ENCODE assay signal across 14 cellular contexts in genomic region chr11:11845551-11845950, GRCh38. TPM values are rescaled to one million over a fixed set of nuclear protein-coding genes. Genes with fewer than 3 reads are reported as not detected.
DNase-seq lines count a peak whose midpoint lies in the region; ATAC-seq and TF ChIP-seq lines count a peak whose summit lies in the region.
"Had no signal": no experiment of that assay in that cellular context is flagged by ENCODE, and none has a peak within 500 bp of the region (broad histone marks: within the 10 kb centered on the region; RNA-seq: fewer than 3 reads in every experiment).

No MANE protein-coding gene starts in this region.

- intact Hi-C loops in psoas muscle (cut with DNase I) = loop anchor here in 1 of 2 donors (10.0 kb wide), 1 partner anchor 49 kb away; no protein-coding TSS in a partner anchor

- peak overlapping the region; percentile 70; the same call in 1 of the 2 replicates for H3K4me2 ChIP-seq in DND-41 (ENCODE audit: insufficient read depth, low read length)

- H3K9me3 ChIP-seq in DND-41 (ENCODE audit: insufficient read depth, low read length, severe bottlenecking) = no peaks in the 10 kb centered on the region
- H3K9me3 ChIP-seq in psoas muscle = no peaks in the 10 kb centered on the region

- WGBS in psoas muscle, 3 donors = 11 to 15% (median 14%) methylated on average over 1 of the region's 1 CpG

- H3K36me3 ChIP-seq in DND-41 (ENCODE audit: insufficient read depth, low read length) = no peaks in the 10 kb centered on the region
- no peaks in the 10 kb centered on the region for H3K36me3 ChIP-seq in psoas muscle (ENCODE audit: insufficient read depth in 1 of 2, low read depth in 1 of 2)

- H3K9ac ChIP-seq in DND-41 (ENCODE audit: low read depth, low read length) = no peak overlapping the region

- DNase-seq in DND-41 (no peak), NB4 (ENCODE audit: low read depth) (no peak), epithelial cell of prostate (ENCODE audit: low read depth, low spot score) (no peak), psoas muscle (no peak), H4 (ENCODE audit: low spot score) (no peak)
- DNase-seq: activated CD4-positive, CD25-positive, alpha-beta regulatory T cell; activated gamma-delta T cell; dermis blood vessel endothelial cell; naive B cell; NCI-H2107; stimulated activated naive CD4-positive, alpha-beta T cell treated with Interleukin-2 at 50 U/mL for 16 hours had no signal

- peaks cover 87% of the 10 kb centered on the region for H3K79me2 ChIP-seq in DND-41 (ENCODE audit: insufficient read depth, low read length)

- TF ChIP-seq POLR2A in NB4 (IDR thresholded peaks at IDR 0.05; ENCODE audit: extremely low read depth, insufficient read length) = no peak

- ATAC-seq in DND-41 (ENCODE audit: insufficient read depth, low read depth) = no peak
- no peak for ATAC-seq in psoas muscle
- ATAC-seq in GM18868 (IDR thresholded peaks at IDR 0.05; ENCODE audit: unreplicated experiment) = no peak
- ATAC-seq in HG02852 (IDR thresholded peaks at IDR 0.05; ENCODE audit: unreplicated experiment) = no peak
- ATAC-seq in GM19452 (IDR thresholded peaks at IDR 0.05; ENCODE audit: unreplicated experiment) = no peak

- no peaks in the 10 kb centered on the region for H3K27me3 ChIP-seq in DND-41 (ENCODE audit: insufficient read depth, low read length, poor library complexity)
- H3K27me3 ChIP-seq in psoas muscle (ENCODE audit: insufficient read depth in 3 of 3, low read length in 2 of 3) = no peaks in the 10 kb centered on the region

- H4K20me1 ChIP-seq in DND-41 (ENCODE audit: insufficient read depth, low read length) = peaks cover 61% of the 10 kb centered on the region

- H3K4me1 ChIP-seq in DND-41 (ENCODE audit: insufficient read depth, low read length) (peaks cover 44% of the 10 kb centered on the region), psoas muscle (peaks cover 68% of the 10 kb centered on the region)

- H3K4me3 ChIP-seq in DND-41 (ENCODE audit: low read depth in 1 of 2, low read length in 2 of 2) = no peak overlapping the region
- peak overlapping the region; percentile 26 for H3K4me3 ChIP-seq in NB4 (ENCODE audit: low read depth, low read length)
- peak overlapping the region; percentile 89 for H3K4me3 ChIP-seq in psoas muscle

- TF ChIP-seq CTCF in DND-41 (IDR thresholded peaks at IDR 0.05; ENCODE audit: borderline replicate concordance, extremely low read depth, low read length, poor library complexity, severe bottlenecking) (no peak), NB4 (IDR thresholded peaks at IDR 0.05; ENCODE audit: low read depth, low read length) (no peak), psoas muscle (IDR thresholded peaks at IDR 0.05) (no peak)

- H3K27ac ChIP-seq in DND-41 (ENCODE audit: low read length) = no peak overlapping the region
- H3K27ac ChIP-seq in epithelial cell of prostate = peak overlapping the region; percentile 88
- H3K27ac ChIP-seq in psoas muscle = peak overlapping the region; percentile 99

- no peak overlapping the region for H2AFZ ChIP-seq in DND-41 (ENCODE audit: low read depth, low read length)

RNA-seq across cellular contexts. Expression of gene USP47, which starts 3.8 kb away (rescaled TPM):
- total RNA-seq in psoas muscle = 100 to 1,000 TPM in 2 of 4 donors, 10 to 100 TPM in 2; 73.1 to 108 (median 90.6) TPM
- polyA plus RNA-seq in psoas muscle = 100 to 1,000 TPM in 1 of 3 donors, 10 to 100 TPM in 2; 31.3 to 132 (median 57.3) TPM
- total RNA-seq in H4 (2014; rRNA removed; shearing (Covaris generic)) = 34.2 and 36.0 TPM in 2 replicates

Comparison
In these comparisons a context has a peak if more than half of its experiments do, and no peak if none do; other contexts are left out.
1. H3K4me3 ChIP-seq: peak in NB4 (single experiment) and psoas muscle (single experiment); none in DND-41 (0 of 2).